22 cellular contexts compared by ENCODE assay signal in the genomic region with DNA sequence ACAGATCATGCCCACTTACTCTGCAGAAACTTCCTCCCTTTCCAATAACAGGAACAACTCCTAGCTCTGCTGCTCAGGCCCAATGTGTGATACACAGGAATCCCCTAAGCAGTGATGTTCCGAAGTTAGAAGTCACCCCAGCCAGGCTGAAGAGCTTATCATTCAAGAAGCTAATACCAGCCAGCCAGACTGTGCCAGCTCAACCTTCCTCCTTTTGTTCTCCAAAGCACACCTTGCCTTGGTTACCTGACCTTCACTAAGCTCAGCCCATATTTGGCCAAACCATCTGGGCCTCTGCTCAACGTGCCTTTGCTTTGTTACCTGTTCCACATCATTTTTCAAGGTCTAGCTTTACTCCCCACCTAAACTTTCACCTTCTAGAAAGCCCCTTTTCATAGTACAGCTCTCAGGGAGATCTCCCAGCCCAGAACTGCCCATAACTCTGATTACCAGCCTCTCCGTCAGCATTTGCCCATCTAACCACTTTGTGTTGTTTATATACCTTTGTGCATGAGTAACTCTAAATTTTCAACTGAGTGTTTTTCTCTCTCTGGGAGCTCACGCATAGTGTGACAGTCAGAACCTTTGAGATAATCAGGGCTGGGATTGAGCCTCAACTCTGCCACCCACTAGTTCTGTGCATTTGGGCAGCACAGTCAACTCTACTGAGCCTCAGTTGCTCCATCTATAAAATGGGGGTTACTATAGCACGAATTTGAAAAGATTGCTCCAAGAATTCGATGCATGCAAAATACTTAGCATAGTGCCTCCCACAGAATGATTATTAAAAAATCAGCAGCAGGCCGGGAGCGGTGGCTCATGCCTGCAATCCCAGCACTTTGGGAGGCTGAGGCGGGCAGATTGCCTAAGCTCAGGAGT.
A peak's percentile ranks its signal among the peaks of the same experiment; 100 is the strongest.
DNase-seq lines count a peak whose midpoint lies in the region; ATAC-seq and TF ChIP-seq lines count a peak whose summit lies in the region.
"Had no signal": no experiment of that assay in that cellular context is flagged by ENCODE, and none has a peak within 500 bp of the region (broad histone marks: within the 10 kb centered on the region; RNA-seq: fewer than 3 reads in every experiment).

No MANE protein-coding gene starts in this region.

- H3K27ac ChIP-seq in GM23338 (ENCODE audit: low read depth) (no peak overlapping the region), adrenal gland (peak overlapping the region in 4 of 5 donors; percentile 86 to 96 (median 92)), stomach (peak overlapping the region; percentile 64 to 88 (median 76)), gastrocnemius medialis (peak overlapping the region in 2 of 4 donors; percentile 80 to 82)

- TF ChIP-seq POLR2A in adrenal gland (IDR thresholded peaks at IDR 0.05) (no peak), stomach (IDR thresholded peaks at IDR 0.05) (no peak), gastrocnemius medialis (IDR thresholded peaks at IDR 0.05) (no peak)

- no peaks in the 10 kb centered on the region for H4K20me1 ChIP-seq in GM23338 (replicated peaks; ENCODE audit: insufficient read depth)

- 88 to 91% (median 89%) methylated on average over 9 of the region's 9 CpGs for WGBS in adrenal gland, 4 donors
- 81 to 89% (median 84%) methylated on average over 9 of the region's 9 CpGs for WGBS in stomach, 5 donors

- H3K9me3 ChIP-seq in adrenal gland (replicated peaks in 1 of 3) (no peaks in the 10 kb centered on the region), stomach (no peaks in the 10 kb centered on the region), gastrocnemius medialis (no peaks in the 10 kb centered on the region)
- H3K9me3 ChIP-seq: mucosa of descending colon, thoracic aorta had no signal

- H3K9me3 Mint-ChIP-seq in GM23338 (no peaks in the 10 kb centered on the region), memory B cell (peaks cover 1% of the 10 kb centered on the region)
- no peaks in the 10 kb centered on the region for H3K9me3 Mint-ChIP-seq in activated naive CD4-positive, alpha-beta T cell treated with anti-CD3 and anti-CD28 coated beads for 36 hours
- H3K9me3 Mint-ChIP-seq: T-helper 1 cell treated with Interleukin-12 subunit alpha and Interleukin-12 subunit beta and Interleukin-4 antibody, amounts not matched to agents 30 μg/mL and 1 μg/mL, for 36 hours had no signal

- intact Hi-C loops in adrenal gland (cut with DNase I): no loop called here
- intact Hi-C loops in stomach (cut with DNase I; ENCODE audit: low total_unique reads): no loop called here
- intact Hi-C loops in activated naive CD4-positive, alpha-beta T cell treated with anti-CD3 and anti-CD28 coated beads for 36 hours (cut with micrococcal nuclease): loop anchor here (5.0 kb wide), 1 partner anchor 163 kb away; a partner anchor contains a TSS
- intact Hi-C loops in gastrocnemius medialis (cut with DNase I; ENCODE audit: low total_unique reads): no loop called here

- no peak overlapping the region for H3K4me3 ChIP-seq in GM23338
- no peak overlapping the region for H3K4me3 ChIP-seq in adrenal gland
- H3K4me3 ChIP-seq in stomach: no peak overlapping the region
- no peak overlapping the region for H3K4me3 ChIP-seq in gastrocnemius medialis
- H3K4me3 ChIP-seq: mucosa of descending colon, thoracic aorta had no signal

- H3K36me3 Mint-ChIP-seq in GM23338 (ENCODE audit: low read depth): no peaks in the 10 kb centered on the region
- no peaks in the 10 kb centered on the region for H3K36me3 Mint-ChIP-seq in memory B cell
- H3K36me3 Mint-ChIP-seq in activated naive CD4-positive, alpha-beta T cell treated with anti-CD3 and anti-CD28 coated beads for 36 hours (ENCODE audit: low read depth): no peaks in the 10 kb centered on the region

- in situ Hi-C loops in gastrocnemius medialis (cut with MboI; ENCODE audit: low sequenced_read_pairs in 4 of 4): no loop called here

- no peak overlapping the region for H3K4me2 ChIP-seq in GM23338

- H3K4me1 ChIP-seq in GM23338 (ENCODE audit: insufficient read depth): peaks cover 3% of the 10 kb centered on the region; the same call in 1 of the 2 replicates
- H3K4me1 ChIP-seq in adrenal gland (replicated peaks in 1 of 2): peaks cover 21 to 47% of the 10 kb centered on the region in 2 donors
- peaks cover 20 to 41% (median 34%) of the 10 kb centered on the region in 4 donors for H3K4me1 ChIP-seq in stomach
- H3K4me1 ChIP-seq in gastrocnemius medialis: peaks cover 9 to 26% of the 10 kb centered on the region in 2 donors

- H2AFZ ChIP-seq in GM23338: peak overlapping the region; percentile 88; the same call in 1 of the 2 replicates

- H3K27me3 ChIP-seq in GM23338 (ENCODE audit: insufficient read depth) (no peaks in the 10 kb centered on the region), adrenal gland (no peaks in the 10 kb centered on the region), stomach (no peaks in the 10 kb centered on the region), gastrocnemius medialis (no peaks in the 10 kb centered on the region)

- no peaks in the 10 kb centered on the region for H3K79me2 ChIP-seq in GM23338 (replicated peaks; ENCODE audit: insufficient read depth)

- H3K4me1 Mint-ChIP-seq in GM23338 (peaks cover 12% of the 10 kb centered on the region; the same call in 2 of the 3 replicates), memory B cell (peaks cover 39% of the 10 kb centered on the region)
- peaks cover 25% of the 10 kb centered on the region for H3K4me1 Mint-ChIP-seq in activated naive CD4-positive, alpha-beta T cell treated with anti-CD3 and anti-CD28 coated beads for 36 hours (ENCODE audit: low read depth)

- H3K36me3 ChIP-seq in GM23338 (ENCODE audit: insufficient read depth) (no peaks in the 10 kb centered on the region), adrenal gland (replicated peaks in 1 of 2) (no peaks in the 10 kb centered on the region), stomach (no peaks in the 10 kb centered on the region), gastrocnemius medialis (no peaks in the 10 kb centered on the region)
- H3K36me3 ChIP-seq: thoracic aorta had no signal

- TF ChIP-seq EP300 in stomach (IDR thresholded peaks at IDR 0.05): no peak

- ATAC-seq in GM23338: no peak
- ATAC-seq in memory B cell (ENCODE audit: low read depth): no peak
- ATAC-seq in HG03442 (IDR thresholded peaks at IDR 0.05; ENCODE audit: unreplicated experiment): no peak
- ATAC-seq in gastrocnemius medialis: no peak
- ATAC-seq: HCT116, mucosa of descending colon had no signal

- peaks cover 4% of the 10 kb centered on the region for H3K27me3 Mint-ChIP-seq in GM23338 (ENCODE audit: insufficient read depth, low read depth, poor library complexity)
- no peaks in the 10 kb centered on the region for H3K27me3 Mint-ChIP-seq in memory B cell
- no peaks in the 10 kb centered on the region for H3K27me3 Mint-ChIP-seq in activated naive CD4-positive, alpha-beta T cell treated with anti-CD3 and anti-CD28 coated beads for 36 hours (ENCODE audit: low read depth)

- CTCF ChIA-PET in activated naive CD4-positive, alpha-beta T cell treated with anti-CD3 and anti-CD28 coated beads for 36 hours (lab: Charles Lee): interaction anchor here (0.9 to 1.1 kb wide), 2 partner anchors 166 to 193 kb away, joined by 3 read pairs; no protein-coding TSS in a partner anchor

- H3F3A ChIP-seq in GM23338 (replicated peaks; ENCODE audit: low read depth): no peaks in the 10 kb centered on the region

- TF ChIP-seq CTCF in GM23338 (conservative IDR thresholded peaks at IDR 0.05; ENCODE audit: low read depth in 2 of 2) (no peak), adrenal gland (IDR thresholded peaks at IDR 0.05) (no peak), stomach (IDR thresholded peaks at IDR 0.05) (no peak), gastrocnemius medialis (IDR thresholded peaks at IDR 0.05 in 4 of 5, conservative IDR thresholded peaks at IDR 0.05 in 1 of 5) (no peak)

- H3K9me2 ChIP-seq in GM23338 (ENCODE audit: insufficient read depth): no peaks in the 10 kb centered on the region

- no peak for DNase-seq in GM23338 (ENCODE audit: low spot score)
- DNase-seq in adrenal gland: no peak
- no peak for DNase-seq in memory B cell (ENCODE audit: low spot score in 2 of 2)
- peak; percentile 53 for DNase-seq in stomach
- no peak for DNase-seq in activated naive CD4-positive, alpha-beta T cell treated with anti-CD3 and anti-CD28 coated beads for 36 hours
- no peak for DNase-seq in activated CD4-positive, CD25-positive, alpha-beta regulatory T cell treated with anti-CD3 and anti-CD28 coated beads, Interleukin-2, amount 50 U/mL, for 72 hours
- no peak for DNase-seq in gastrocnemius medialis
- DNase-seq: activated CD4-positive, CD25-positive, alpha-beta regulatory T cell; activated CD8-positive, alpha-beta memory T cell treated with anti-CD3 and anti-CD28 coated beads for 24 hours; amniotic stem cell; C1 segment of cervical spinal cord; DND-41; foreskin fibroblast; mucosa of descending colon; NCI-H146; NCI-H345; nucleus accumbens; stimulated activated CD4-positive, alpha-beta T cell treated with anti-CD3 and anti-CD28 coated beads, Interleukin-4, amount 100 ng/mL, for 24 hours had no signal

- H3K27ac Mint-ChIP-seq in GM23338 (no peak overlapping the region), memory B cell (peak overlapping the region; percentile 63)
- H3K27ac Mint-ChIP-seq in activated naive CD4-positive, alpha-beta T cell treated with anti-CD3 and anti-CD28 coated beads for 36 hours: no peak overlapping the region

- H3K4me3 Mint-ChIP-seq in GM23338 (no peak overlapping the region), memory B cell (no peak overlapping the region)
- no peak overlapping the region for H3K4me3 Mint-ChIP-seq in activated naive CD4-positive, alpha-beta T cell treated with anti-CD3 and anti-CD28 coated beads for 36 hours
- H3K4me3 Mint-ChIP-seq: T-helper 1 cell treated with Interleukin-12 subunit alpha and Interleukin-12 subunit beta and Interleukin-4 antibody, amounts not matched to agents 30 μg/mL and 1 μg/mL, for 36 hours had no signal

TF ChIP-seq in GM23338, 12 proteins besides CTCF, POLR2A, EP300 and RAD21 (continues in another document):
- TF ChIP-seq ZNF331 (CRISPR knock-in tag; IDR thresholded peaks at IDR 0.05; ENCODE audit: low read depth): no peak
